19 cellular contexts compared by ENCODE assay signal in the genomic region with DNA sequence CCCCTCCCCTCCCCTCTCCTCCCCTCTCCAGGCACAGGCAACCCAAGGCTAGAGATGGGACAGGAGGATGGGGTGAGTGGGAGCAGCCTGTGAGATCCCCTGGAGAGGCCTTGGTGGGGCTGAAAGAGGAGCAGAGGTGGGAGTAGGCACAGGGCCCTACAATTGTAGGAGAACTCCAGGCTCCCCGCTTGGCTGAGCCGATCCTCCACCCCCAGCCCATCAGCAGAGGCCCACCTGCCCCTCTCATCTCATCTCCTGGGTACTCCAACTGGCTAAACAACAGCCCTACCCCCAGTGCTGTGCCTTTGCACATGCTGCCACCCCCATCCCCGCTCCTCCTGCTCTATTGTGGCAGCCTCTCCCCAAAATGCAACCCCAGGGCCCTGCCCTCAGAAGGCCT. TPM values are rescaled to one million over a fixed set of nuclear protein-coding genes. Genes with fewer than 3 reads are reported as not detected.
DNase-seq lines count a peak whose midpoint lies in the region; ATAC-seq and TF ChIP-seq lines count a peak whose summit lies in the region.
"Had no signal": no experiment of that assay in that cellular context is flagged by ENCODE, and none has a peak within 500 bp of the region (broad histone marks: within the 10 kb centered on the region; RNA-seq: fewer than 3 reads in every experiment).

No MANE protein-coding gene starts in this region.

- DNase-seq in left ventricle myocardium inferior (no peak), Right ventricle myocardium superior (no peak), NCI-H69 (lab: John Stamatoyannopoulos, UW) (peak; percentile 36), iPS-NIHi11 (ENCODE audit: low spot score) (peak; percentile 3), GM10248 (ENCODE audit: extremely low spot score) (no peak), activated T-cell treated with anti-CD3 and anti-CD28 coated beads for 4 hours (no peak)
- DNase-seq: DMS153, EL, HCEC 1CT, KBM-7, NCI-H1436, NCI-H2029, NCI-H2171, NCI-H446, NCI-H774, PC-9 had no signal

- TF ChIP-seq CTCF in left ventricle myocardium inferior (IDR thresholded peaks at IDR 0.05; ENCODE audit: borderline replicate concordance) (no peak), GM10248 (IDR thresholded peaks at IDR 0.05; ENCODE audit: control extremely low read depth, extremely low read depth, low read depth, missing control alignments) (no peak)

- ATAC-seq in Right ventricle myocardium superior (ENCODE audit: poor library complexity) = no peak
- no peak for ATAC-seq in HG02938 (IDR thresholded peaks at IDR 0.05; ENCODE audit: unreplicated experiment)

- no peaks in the 10 kb centered on the region for H3K9me3 ChIP-seq in left ventricle myocardium inferior (replicated peaks)
- H3K9me3 ChIP-seq: SK-N-SH had no signal

- peaks cover 33% of the 10 kb centered on the region for H3K4me1 ChIP-seq in left ventricle myocardium inferior

- no peak overlapping the region for H3K4me3 ChIP-seq in left ventricle myocardium inferior
- H3K4me3 ChIP-seq: PC-9 had no signal

- peak overlapping the region; percentile 64 for H3K27ac ChIP-seq in left ventricle myocardium inferior (replicated peaks)
- H3K27ac ChIP-seq: C4-2B, PC-9 had no signal

- CTCF ChIA-PET in GM10248 (lab: Yijun Ruan, JAX) = interaction anchor here (1.0 kb wide), 1 partner anchor 16 kb away, joined by 3 read pairs; no protein-coding TSS in a partner anchor

- no peaks in the 10 kb centered on the region for H3K36me3 ChIP-seq in left ventricle myocardium inferior

- no peaks in the 10 kb centered on the region for H3K27me3 ChIP-seq in left ventricle myocardium inferior (ENCODE audit: low read depth)

- intact Hi-C loops in left ventricle myocardium inferior (cut with micrococcal nuclease) (no loop called here), Right ventricle myocardium superior (cut with DNase I) (no loop called here)

- POLR2A ChIA-PET in GM10248 (lab: Yijun Ruan, JAX) = interaction anchor here (0.5 kb wide), 1 partner anchor 357 kb away, joined by 5 read pairs; no protein-coding TSS in a partner anchor

RNA-seq across cellular contexts. Expression of a gene that starts 52.0 kb away (rescaled TPM):
- total RNA-seq in left ventricle myocardium inferior = 94.9 TPM
- 76.1 TPM for total RNA-seq in Right ventricle myocardium superior

Comparison
In these comparisons a context has a peak if more than half of its experiments do, and no peak if none do; other contexts are left out.
1. DNase-seq: peak in NCI-H69 (single experiment) and iPS-NIHi11 (single experiment); none in left ventricle myocardium inferior (single experiment), Right ventricle myocardium superior (single experiment), GM10248 (single experiment) and activated T-cell treated with anti-CD3 and anti-CD28 coated beads for 4 hours (single experiment).